In the genomic region with DNA sequence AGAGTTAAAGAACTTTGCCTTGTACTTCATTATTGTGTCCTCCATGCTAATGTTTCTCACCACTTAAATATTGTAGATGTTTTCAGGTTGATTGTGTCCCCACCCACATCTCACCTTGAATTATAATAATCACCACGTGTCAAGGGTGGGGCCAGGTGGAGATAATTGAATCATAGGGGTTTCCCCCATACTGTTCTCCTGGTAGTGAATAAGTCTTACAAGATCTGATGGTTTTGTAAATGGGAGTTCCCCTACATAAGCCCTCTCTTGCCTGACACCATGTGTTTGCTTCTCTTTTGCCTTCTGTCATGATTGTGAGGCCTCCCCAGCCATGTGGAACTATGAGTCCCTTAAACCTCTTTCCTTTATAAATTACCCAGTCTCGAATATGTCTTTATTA, we compare ENCODE assay signal across 20 cellular contexts.
DNase-seq lines count a peak whose midpoint lies in the region; ATAC-seq and TF ChIP-seq lines count a peak whose summit lies in the region.
"Had no signal": no experiment of that assay in that cellular context is flagged by ENCODE, and none has a peak within 500 bp of the region (broad histone marks: within the 10 kb centered on the region; RNA-seq: fewer than 3 reads in every experiment).

No MANE protein-coding gene starts in this region.

- H3K27me3 ChIP-seq in mammary epithelial cell (ENCODE audit: insufficient read depth, low read length): no peaks in the 10 kb centered on the region
- H3K27me3 ChIP-seq in breast epithelium: no peaks in the 10 kb centered on the region
- no peaks in the 10 kb centered on the region for H3K27me3 ChIP-seq in MM.1S (replicated peaks; ENCODE audit: insufficient read depth, low read length)
- no peaks in the 10 kb centered on the region for H3K27me3 ChIP-seq in aorta (ENCODE audit: control insufficient read depth in 1 of 2, insufficient read depth in 2 of 2, low read length in 1 of 2)
- H3K27me3 ChIP-seq: BE2C had no signal

- CTCF ChIA-PET in mammary epithelial cell (lab: Charles Lee; ENCODE audit: low non-redundant PET): no interaction called here

- no peaks in the 10 kb centered on the region for H3K4me1 ChIP-seq in mammary epithelial cell (ENCODE audit: insufficient read depth, low read length)
- no peaks in the 10 kb centered on the region for H3K4me1 ChIP-seq in breast epithelium
- H3K4me1 ChIP-seq in MM.1S (ENCODE audit: low read length): no peaks in the 10 kb centered on the region
- H3K4me1 ChIP-seq in aorta (ENCODE audit: control insufficient read depth in 1 of 2, insufficient read depth in 2 of 2, low read length in 2 of 2): peaks cover 0 to 2% of the 10 kb centered on the region in 2 donors

- no peaks in the 10 kb centered on the region for H3F3A ChIP-seq in MM.1S (ENCODE audit: insufficient read depth, low read length)

- no peak overlapping the region for H2AFZ ChIP-seq in mammary epithelial cell (ENCODE audit: low read depth, low read length)
- no peak overlapping the region for H2AFZ ChIP-seq in MM.1S (ENCODE audit: low read length)

- in situ Hi-C loops in mammary epithelial cell (cut with MboI; ENCODE audit: low sequenced_read_pairs in 2 of 2): no loop called here

- H3K36me3 ChIP-seq in mammary epithelial cell (ENCODE audit: insufficient read depth, low read length) (no peaks in the 10 kb centered on the region), breast epithelium (no peaks in the 10 kb centered on the region), MM.1S (replicated peaks; ENCODE audit: insufficient read depth, low read length) (no peaks in the 10 kb centered on the region), aorta (ENCODE audit: control insufficient read depth in 1 of 2, insufficient read depth in 2 of 2, low read length in 1 of 2) (no peaks in the 10 kb centered on the region)
- H3K36me3 ChIP-seq: BE2C had no signal

- no peaks in the 10 kb centered on the region for H3K9me2 ChIP-seq in MM.1S (replicated peaks; ENCODE audit: insufficient read depth, low read length)

- no peak overlapping the region for H3K9ac ChIP-seq in mammary epithelial cell (ENCODE audit: insufficient read depth, low read length)
- H3K9ac ChIP-seq in MM.1S (ENCODE audit: low read length): no peak overlapping the region

- H3K4me3 ChIP-seq in mammary epithelial cell (replicated peaks in 1 of 3; ENCODE audit: insufficient read depth in 1 of 3, low read depth in 2 of 3, low read length in 3 of 3): no peak overlapping the region
- no peak overlapping the region for H3K4me3 ChIP-seq in breast epithelium
- H3K4me3 ChIP-seq in MM.1S (ENCODE audit: low read length): no peak overlapping the region
- H3K4me3 ChIP-seq in aorta (ENCODE audit: low read length in 2 of 2): no peak overlapping the region
- H3K4me3 ChIP-seq: GM12878 had no signal

- ATAC-seq in aorta (ENCODE audit: low FRiP score): no peak
- ATAC-seq: GM12878 had no signal

- DNase-seq in mammary epithelial cell: peak; percentile 1
- DNase-seq in breast epithelium (ENCODE audit: low spot score in 2 of 2): no peak
- DNase-seq in MM.1S: peak; percentile 14
- DNase-seq in epithelial cell of prostate (ENCODE audit: low read depth, low spot score): peak; percentile 0
- DNase-seq in NCI-H2196 (lab: John Stamatoyannopoulos, UW; ENCODE audit: unreplicated experiment): no peak
- DNase-seq in aorta: no peak
- DNase-seq in NCI-H1092 (lab: John Stamatoyannopoulos, UW): no peak
- DNase-seq: ACHN; BE2C; C1 segment of cervical spinal cord; CD4-positive, CD25-positive, alpha-beta regulatory T cell; CD8-positive, alpha-beta memory T cell; COR-L47; DMS 273 treated with DMSO at 0.1 percent for 48 hours; DMS53; DND-41; EL; H9; IMR-90 had no signal

- H3K79me2 ChIP-seq in mammary epithelial cell (ENCODE audit: insufficient read depth, low read length): no peaks in the 10 kb centered on the region
- H3K79me2 ChIP-seq in MM.1S (ENCODE audit: low read length): peaks cover 34% of the 10 kb centered on the region

- no peak for TF ChIP-seq POLR2A in breast epithelium (IDR thresholded peaks at IDR 0.05)

- TF ChIP-seq CTCF in mammary epithelial cell (conservative IDR thresholded peaks at IDR 0.05 in 1 of 2, IDR thresholded peaks at IDR 0.05 in 1 of 2; ENCODE audit: extremely low read depth in 1 of 2, insufficient read depth in 1 of 2, low read depth in 1 of 2, low read length in 2 of 2) (no peak), breast epithelium (IDR thresholded peaks at IDR 0.05) (no peak), MM.1S (IDR thresholded peaks at IDR 0.05; ENCODE audit: low read length) (no peak)

- intact Hi-C loops in mammary epithelial cell (cut with micrococcal nuclease): no loop called here
- intact Hi-C loops in breast epithelium (cut with DNase I; ENCODE audit: low total_unique reads): no loop called here
- intact Hi-C loops in aorta (cut with DNase I): no loop called here

- no peak overlapping the region for H3K4me2 ChIP-seq in mammary epithelial cell (ENCODE audit: insufficient read depth, low read depth, low read length)
- H3K4me2 ChIP-seq in MM.1S (ENCODE audit: low read depth, low read length): no peak overlapping the region

- 0% methylated on average over 2 of the region's 2 CpGs for WGBS in mammary epithelial cell (ENCODE audit: low coverage, missing lambda C conversion rate)
- 89 to 90% methylated on average over 2 of the region's 2 CpGs for WGBS in aorta, 2 donors

- dilution Hi-C loops in mammary epithelial cell (cut with HindIII; ENCODE audit: low sequenced_read_pairs): no loop called here

- H3K27ac ChIP-seq in mammary epithelial cell (ENCODE audit: insufficient read depth, low read depth, low read length) (no peak overlapping the region), breast epithelium (no peak overlapping the region), MM.1S (ENCODE audit: low read length) (no peak overlapping the region), epithelial cell of prostate (no peak overlapping the region), aorta (ENCODE audit: low read depth in 1 of 2, low read length in 2 of 2) (no peak overlapping the region)

- H4K20me1 ChIP-seq in mammary epithelial cell (ENCODE audit: insufficient read depth, low read length) (no peaks in the 10 kb centered on the region), MM.1S (ENCODE audit: insufficient read depth, low read length) (no peaks in the 10 kb centered on the region)

- H3K9me3 ChIP-seq in mammary epithelial cell (replicated peaks; ENCODE audit: insufficient read depth, low read length) (peaks cover 11% of the 10 kb centered on the region), breast epithelium (peaks cover 4 to 7% of the 10 kb centered on the region in 2 donors), MM.1S (replicated peaks; ENCODE audit: insufficient read depth, low read length) (no peaks in the 10 kb centered on the region), aorta (ENCODE audit: control insufficient read depth, low read length) (no peaks in the 10 kb centered on the region)
- H3K9me3 ChIP-seq: BE2C had no signal

- BruUV-seq in mammary epithelial cell (replicated peaks; lab: Mats Ljungman, UMichigan): no TSS peak

Comparison
In these comparisons a context has a peak if more than half of its experiments do, and no peak if none do; other contexts are left out.
1. DNase-seq: peak in mammary epithelial cell (single experiment), MM.1S (single experiment) and epithelial cell of prostate (single experiment); none in breast epithelium (0 of 2), NCI-H2196 (single experiment), aorta (0 of 2) and NCI-H1092 (single experiment).